Comparison of ENCODE assay signal across 9 cellular contexts in the genomic region with DNA sequence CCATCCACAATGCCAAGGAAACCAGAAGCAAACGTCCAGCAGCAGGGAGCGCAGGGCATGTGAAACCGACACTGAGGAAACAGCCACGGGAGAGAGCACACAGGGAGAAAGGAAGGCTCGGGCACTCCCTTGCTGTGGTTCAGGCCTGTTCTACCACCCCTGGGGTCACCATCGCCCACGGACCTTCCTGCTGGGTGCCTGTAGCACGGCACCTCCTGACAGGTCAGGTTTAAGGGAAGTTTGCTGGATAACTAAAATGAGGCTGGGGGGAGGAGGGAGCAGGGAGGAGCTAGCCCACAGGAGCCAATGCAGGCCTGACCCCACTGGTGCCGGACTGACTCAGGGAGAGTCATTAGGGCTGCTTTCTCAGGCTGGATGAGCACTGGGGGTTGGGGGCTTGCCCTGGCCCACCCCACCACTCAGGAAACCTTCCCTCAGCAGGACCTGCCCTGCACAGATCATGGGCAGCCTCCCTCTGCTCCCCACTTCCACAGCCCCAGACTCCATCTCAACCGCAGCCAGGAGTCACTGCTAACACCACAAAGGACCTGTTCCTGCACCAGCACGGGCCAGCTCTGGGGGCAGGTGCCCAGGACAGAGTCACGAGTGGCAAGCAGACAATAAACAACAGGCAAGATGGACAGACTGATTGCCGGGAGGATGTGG. TPM values are rescaled to one million over a fixed set of nuclear protein-coding genes. Genes with fewer than 3 reads are reported as not detected.
DNase-seq lines count a peak whose midpoint lies in the region; ATAC-seq, FAIRE-seq and TF ChIP-seq lines count a peak whose summit lies in the region.
"Had no signal": no experiment of that assay in that cellular context is flagged by ENCODE, and none has a peak within 500 bp of the region (broad histone marks: within the 10 kb centered on the region; RNA-seq: fewer than 3 reads in every experiment).

No MANE protein-coding gene starts in this region.

- TF ChIP-seq RAD21 in HCT116 (IDR thresholded peaks at IDR 0.05; ENCODE audit: low read depth), result no peak

- H4K20me1 ChIP-seq in HCT116 (ENCODE audit: insufficient read depth) (no peaks in the 10 kb centered on the region), astrocyte (ENCODE audit: insufficient read depth, low read length) (peaks cover 65% of the 10 kb centered on the region)

- H3K4me3 ChIP-seq in AG04449 (ENCODE audit: low read depth, low read length), result peak overlapping the region; percentile 93
- H3K4me3 ChIP-seq in HCT116 (replicated peaks in 1 of 2; ENCODE audit: low read depth in 1 of 2, low read length in 2 of 2), result no peak overlapping the region
- no peak overlapping the region for H3K4me3 ChIP-seq in astrocyte (ENCODE audit: insufficient read depth, low read depth, low read length)
- peak overlapping the region in 1 of 2 donors; percentile 86 for H3K4me3 ChIP-seq in muscle layer of colon (ENCODE audit: low read depth in 1 of 2, low read length in 2 of 2)
- no peak overlapping the region for H3K4me3 ChIP-seq in uterus

- no peaks in the 10 kb centered on the region for H3K27me3 Mint-ChIP-seq in astrocyte (ENCODE audit: low read depth, unreplicated experiment)

- no peak for FAIRE-seq in astrocyte (lab: Jason Lieb, UNC)
- no peak for FAIRE-seq in D721Med (lab: Jason Lieb, UNC)

- no peaks in the 10 kb centered on the region for H3K27me3 ChIP-seq in HCT116 (ENCODE audit: insufficient read depth, low read length)
- no peaks in the 10 kb centered on the region for H3K27me3 ChIP-seq in astrocyte (ENCODE audit: insufficient read depth, low read length)
- no peaks in the 10 kb centered on the region for H3K27me3 ChIP-seq in muscle layer of colon (ENCODE audit: control insufficient read depth in 1 of 2, insufficient read depth in 2 of 2, low read length in 2 of 2)
- no peaks in the 10 kb centered on the region for H3K27me3 ChIP-seq in uterus

- no peak for DNase-seq in AG04449 (ENCODE audit: low read depth, low spot score)
- no peak for DNase-seq in HCT116 (ENCODE audit: low read depth, low spot score)
- no peak for DNase-seq in astrocyte (ENCODE audit: low read depth)
- no peak for DNase-seq in cortex of kidney (lab: John Stamatoyannopoulos, UW)
- no peak for DNase-seq in uterus
- DNase-seq in D721Med (ENCODE audit: insufficient read length, low spot score), result no peak
- no peak for DNase-seq in GM20000 (ENCODE audit: low spot score)
- DNase-seq: activated CD8-positive, alpha-beta memory T cell treated with anti-CD3 and anti-CD28 coated beads, Interleukin-2, amount 50 U/mL, for 4 hours had no signal

- peaks cover 72% of the 10 kb centered on the region for H3K79me2 ChIP-seq in HCT116 (ENCODE audit: insufficient read depth, low read length)
- peaks cover 71% of the 10 kb centered on the region for H3K79me2 ChIP-seq in astrocyte (ENCODE audit: insufficient read depth, low read length)

- TF ChIP-seq POLR2A in HCT116 (IDR thresholded peaks at IDR 0.05; ENCODE audit: borderline replicate concordance, extremely low read depth, insufficient read depth, insufficient read length) (no peak), uterus (IDR thresholded peaks at IDR 0.05) (no peak)

- RAD21 ChIA-PET in HCT116 (lab: Charles Lee; ENCODE audit: low non-redundant PET in 1 of 2, low total read pairs in 2 of 2, uncharacterized antibody in 2 of 2, unreplicated experiment in 2 of 2), result no interaction called here

- H3K36me3 Mint-ChIP-seq in astrocyte (ENCODE audit: low read depth, unreplicated experiment), result no peaks in the 10 kb centered on the region

- H3K27ac ChIP-seq in HCT116 (ENCODE audit: low read depth, low read length) (peak overlapping the region; percentile 99; the same call in 1 of the 2 replicates), astrocyte (ENCODE audit: low read depth, low read length) (no peak overlapping the region), muscle layer of colon (ENCODE audit: low read depth, low read length) (peak overlapping the region; percentile 63), uterus (no peak overlapping the region)

- H3K27ac Mint-ChIP-seq in astrocyte (ENCODE audit: unreplicated experiment), result peak overlapping the region; percentile 43

- POLR2A ChIA-PET in AG04449 (lab: Yijun Ruan, JAX) (interaction anchor here (0.6 kb wide), 1 partner anchor 1611 kb away, joined by 4 read pairs; no protein-coding TSS in a partner anchor), HCT116 (lab: Charles Lee) (no interaction called here)

- CTCF ChIA-PET in AG04449 (lab: Yijun Ruan, JAX) (interaction anchor here (1.2 kb wide), 1 partner anchor 19 kb away, joined by 4 read pairs; no protein-coding TSS in a partner anchor), HCT116 (lab: Charles Lee) (no interaction called here)

- no peaks in the 10 kb centered on the region for H3K9me3 ChIP-seq in HCT116 (ENCODE audit: control insufficient read depth in 1 of 2, insufficient read depth in 1 of 2, low read depth in 1 of 2, low read length in 2 of 2)
- no peaks in the 10 kb centered on the region for H3K9me3 ChIP-seq in astrocyte (ENCODE audit: insufficient read depth, low read depth, low read length)
- no peaks in the 10 kb centered on the region for H3K9me3 ChIP-seq in muscle layer of colon (ENCODE audit: low read length)
- H3K9me3 ChIP-seq in uterus, result no peaks in the 10 kb centered on the region

- ATAC-seq in HCT116, result no peak

- H2AFZ ChIP-seq in HCT116 (ENCODE audit: low read depth, low read length, poor library complexity, severe bottlenecking) (no peak overlapping the region), astrocyte (ENCODE audit: low read depth, low read length) (no peak overlapping the region)

- no TSS peak for BruUV-seq in HCT116 (replicated peaks; lab: Mats Ljungman, UMichigan)

- H3K4me1 ChIP-seq in HCT116 (ENCODE audit: control insufficient read depth in 1 of 2, insufficient read depth in 2 of 2, low read length in 2 of 2) (peaks cover 23 to 69% of the 10 kb centered on the region in 2 experiments; a peak in 3 of 4 replicates), astrocyte (ENCODE audit: insufficient read depth, low read length) (peaks cover 27% of the 10 kb centered on the region), muscle layer of colon (ENCODE audit: insufficient read depth, low read length) (peaks cover 69% of the 10 kb centered on the region), uterus (peaks cover 9 to 41% of the 10 kb centered on the region in 2 donors)

- no peaks in the 10 kb centered on the region for H3K9me3 Mint-ChIP-seq in astrocyte (ENCODE audit: unreplicated experiment)

- intact Hi-C loops in HCT116 (cut with micrococcal nuclease) (no loop called here), uterus (cut with DNase I; ENCODE audit: low total_unique reads) (no loop called here)

- TF ChIP-seq CTCF in AG04449 (IDR thresholded peaks at IDR 0.05; ENCODE audit: insufficient read depth, low read length, missing control alignments), result no peak
- no peak for TF ChIP-seq CTCF in HCT116 (IDR thresholded peaks at IDR 0.05 in 2 of 3, conservative IDR thresholded peaks at IDR 0.05 in 1 of 3; ENCODE audit: borderline replicate concordance in 1 of 3, insufficient read depth in 1 of 3, low read depth in 2 of 3, low read length in 2 of 3)
- no peak for TF ChIP-seq CTCF in astrocyte (IDR thresholded peaks at IDR 0.05; ENCODE audit: insufficient read depth, low read depth, low read length)
- no peak for TF ChIP-seq CTCF in uterus (IDR thresholded peaks at IDR 0.05)
- no peak for TF ChIP-seq CTCF in D721Med (IDR thresholded peaks at IDR 0.05; ENCODE audit: insufficient read depth, missing control alignments)
- no peak for TF ChIP-seq CTCF in GM20000 (IDR thresholded peaks at IDR 0.05; ENCODE audit: extremely low read depth, missing control alignments)

- no peaks in the 10 kb centered on the region for H3K9me2 ChIP-seq in HCT116 (ENCODE audit: insufficient read depth)

- peaks cover 12% of the 10 kb centered on the region for H3K4me1 Mint-ChIP-seq in astrocyte (ENCODE audit: low read depth, unreplicated experiment)

- H3K4me2 ChIP-seq in HCT116 (ENCODE audit: low read length) (peak overlapping the region; percentile 96; the same call in 1 of the 2 replicates), astrocyte (ENCODE audit: low read length) (peak overlapping the region; percentile 97)

- no peak overlapping the region for H3K9ac ChIP-seq in HCT116 (ENCODE audit: low read length)
- H3K9ac ChIP-seq in astrocyte (ENCODE audit: low read length), result no peak overlapping the region
- no peak overlapping the region for H3K9ac ChIP-seq in muscle layer of colon (ENCODE audit: low read length)

- peak overlapping the region; percentile 86 for H3K4me3 Mint-ChIP-seq in astrocyte (ENCODE audit: unreplicated experiment)

- H3K36me3 ChIP-seq in HCT116 (ENCODE audit: control insufficient read depth in 1 of 2, insufficient read depth in 2 of 2, low read length in 2 of 2) (no peaks in the 10 kb centered on the region), astrocyte (ENCODE audit: insufficient read depth, low read length) (no peaks in the 10 kb centered on the region), muscle layer of colon (ENCODE audit: insufficient read depth, low read length) (no peaks in the 10 kb centered on the region), uterus (no peaks in the 10 kb centered on the region)

TF ChIP-seq in HCT116, 20 proteins besides CTCF, POLR2A, EP300 and RAD21:
- TF ChIP-seq FOSL1 (IDR thresholded peaks at IDR 0.05; ENCODE audit: low read depth), result no peak
- no peak for TF ChIP-seq CEBPB (IDR thresholded peaks at IDR 0.05; ENCODE audit: low read depth)
- TF ChIP-seq SP1 (IDR thresholded peaks at IDR 0.05; ENCODE audit: low read depth), result no peak
- no peak for TF ChIP-seq ATF3 (IDR thresholded peaks at IDR 0.05)

RNA-seq across cellular contexts. Expression of gene UCKL1, which starts 2.3 kb away (rescaled TPM):
- total RNA-seq in HCT116 (2021; ENCODE audit: unreplicated experiment) (54.2 TPM), astrocyte (33.0 and 33.4 TPM in 2 replicates), uterus (10 to 100 TPM; 21.8 to 64.6 (median 23.5) TPM)
- 67.3 and 79.7 TPM in 2 replicates for polyA plus RNA-seq in HCT116 (2012)

RNA-seq across cellular contexts. Expression of gene ZNF512B, which starts 15.8 kb away (rescaled TPM):
- total RNA-seq in HCT116 (2021; ENCODE audit: unreplicated experiment) (10.3 TPM), astrocyte (27.5 and 27.7 TPM in 2 replicates), uterus (10 to 100 TPM in 3 of 4 donors, 1 to 10 TPM in 1; 4.7 to 23.3 (median 17.4) TPM)
- 5.6 and 6.2 TPM in 2 replicates for polyA plus RNA-seq in HCT116 (2012)

RNA-seq across cellular contexts. Expression of gene SAMD10, which starts 25.5 kb away (rescaled TPM):
- total RNA-seq in HCT116 (2021; ENCODE audit: unreplicated experiment) (4.2 TPM), astrocyte (2.7 and 4.3 TPM in 2 replicates), uterus (1 to 10 TPM in 2 of 4 donors, under 1 TPM in 1, not detected in 1; 0.83 to 7.6 (median 1.2) TPM)
- polyA plus RNA-seq in HCT116 (2012), result 3.1 and 3.9 TPM in 2 replicates

RNA-seq across cellular contexts. Expression of gene PRPF6, which starts 27.0 kb away (rescaled TPM):
- total RNA-seq in HCT116 (2021; ENCODE audit: unreplicated experiment) (74.9 TPM), astrocyte (52.3 and 52.6 TPM in 2 replicates), uterus (10 to 100 TPM; 28.5 to 73.0 (median 69.6) TPM)
- 70.4 and 75.7 TPM in 2 replicates for polyA plus RNA-seq in HCT116 (2012)

RNA-seq across cellular contexts. Expression of gene DNAJC5, which starts 59.0 kb away (rescaled TPM):
- 38.3 TPM for total RNA-seq in HCT116 (2021; ENCODE audit: unreplicated experiment)
- polyA plus RNA-seq in HCT116 (2012), result 27.0 and 27.6 TPM in 2 replicates
- 64.6 and 65.6 TPM in 2 replicates for total RNA-seq in astrocyte
- 10 to 100 TPM; 10.9 to 39.8 (median 25.6) TPM for total RNA-seq in uterus

Comparison
In these comparisons a context has a peak if more than half of its experiments do, and no peak if none do; other contexts are left out.
1. H3K27ac ChIP-seq: peak in HCT116 (single experiment) and muscle layer of colon (single experiment); none in astrocyte (single experiment) and uterus (0 of 2).